Comparison of ENCODE assay signal across 18 cellular contexts in genomic region chr20:54362283-54362682, GRCh38.
"Had no signal": no experiment of that assay in that cellular context is flagged by ENCODE, and none has a peak within 500 bp of the region (broad histone marks: within the 10 kb centered on the region; RNA-seq: fewer than 3 reads in every experiment).

No MANE protein-coding gene starts in this region.

- DNase-seq: effector memory CD8-positive, alpha-beta T cell; foreskin fibroblast; left colon; left ventricle myocardium superior; mesenchymal stem cell; naive thymus-derived CD4-positive, alpha-beta T cell; nephron progenitor cell; psoas muscle; retina; spleen; stimulated activated CD4-positive, alpha-beta T cell treated with anti-CD3 and anti-CD28 coated beads, Interleukin-15, amount 100 ng/mL, for 24 hours; stimulated activated CD4-positive, alpha-beta T cell treated with anti-CD3 and anti-CD28 coated beads, Interleukin-1b, Interleukin-23, amount 100 ng/mL, for 48 hours; stimulated activated CD4-positive, alpha-beta T cell treated with anti-CD3 and anti-CD28 coated beads, Interleukin-4, amount 100 ng/mL, for 24 hours; upper lobe of right lung had no signal

- H3K4me3 ChIP-seq: esophagus muscularis mucosa, lung, psoas muscle, spleen, tibial nerve, upper lobe of right lung, vagina had no signal
